In genomic region chr1:223307544-223307943, GRCh38 we compare ENCODE assay signal across 34 cellular contexts. TPM values are rescaled to one million over a fixed set of nuclear protein-coding genes. Genes with fewer than 3 reads are reported as not detected.
DNase-seq lines count a peak whose midpoint lies in the region; FAIRE-seq and TF ChIP-seq lines count a peak whose summit lies in the region.
"Had no signal": no experiment of that assay in that cellular context is flagged by ENCODE, and none has a peak within 500 bp of the region (broad histone marks: within the 10 kb centered on the region; RNA-seq: fewer than 3 reads in every experiment).

No MANE protein-coding gene starts in this region.

- peaks cover 9% of the 10 kb centered on the region for H3K9me3 Mint-ChIP-seq in neural progenitor cell

- H3K27me3 ChIP-seq in keratinocyte (ENCODE audit: control insufficient read depth, extremely low read depth, insufficient read depth, low read length) = peaks cover 3% of the 10 kb centered on the region
- H3K27me3 ChIP-seq in neural progenitor cell = no peaks in the 10 kb centered on the region
- H3K27me3 ChIP-seq: BE2C; BLaER1; BLaER1 treated with 17β-estradiol and CSF1 and Interleukin-3, amounts not matched to agents 10 nM and 100 nM had no signal

- no peak overlapping the region for H3K27ac ChIP-seq in keratinocyte (ENCODE audit: control insufficient read depth, insufficient read depth, low read length)
- H3K27ac ChIP-seq in neural progenitor cell = no peak overlapping the region
- H3K27ac ChIP-seq: 22Rv1; A549; BLaER1; BLaER1 treated with 17β-estradiol and CSF1 and Interleukin-3, amounts not matched to agents 10 nM and 100 nM; C4-2B had no signal

- no peak for TF ChIP-seq CTCF in keratinocyte (optimal IDR thresholded peaks at IDR 0.05 in 1 of 3, IDR thresholded peaks at IDR 0.05 in 1 of 3, conservative IDR thresholded peaks at IDR 0.05 in 1 of 3; ENCODE audit: extremely low read depth in 1 of 3, insufficient read depth in 2 of 3, low read length in 3 of 3)
- TF ChIP-seq CTCF in neural progenitor cell (IDR thresholded peaks at IDR 0.05) = no peak

- H4K20me1 ChIP-seq in keratinocyte (ENCODE audit: control insufficient read depth, extremely low read depth, insufficient read depth, low read length) = no peaks in the 10 kb centered on the region
- H4K20me1 ChIP-seq in neural progenitor cell (ENCODE audit: low read depth) = no peaks in the 10 kb centered on the region
- H4K20me1 ChIP-seq: BLaER1; BLaER1 treated with 17β-estradiol and CSF1 and Interleukin-3, amounts not matched to agents 10 nM and 100 nM had no signal

- H3K79me2 ChIP-seq in keratinocyte (ENCODE audit: control insufficient read depth, insufficient read depth, low read length) (no peaks in the 10 kb centered on the region), neural progenitor cell (ENCODE audit: low read depth) (no peaks in the 10 kb centered on the region)

- no peaks in the 10 kb centered on the region for H3K36me3 Mint-ChIP-seq in neural progenitor cell
- H3K36me3 Mint-ChIP-seq: CD14-positive monocyte; CD8-positive, alpha-beta T cell had no signal

- DNase-seq in keratinocyte (ENCODE audit: low read depth, low spot score) (no peak), neural progenitor cell (ENCODE audit: low spot score) (no peak), islet precursor cell (no peak), NCI-H226 (no peak)
- DNase-seq: 8988T; ACHN; AML-193; BE2C; C1 segment of cervical spinal cord; Caco-2; Calu3; CD4-positive, alpha-beta memory T cell; CD4-positive, alpha-beta T cell; CD8-positive, alpha-beta memory T cell; CD8-positive, alpha-beta T cell; COR-L47; DMS 273 treated with DMSO at 0.1 percent for 48 hours; DMS153; DMS79; DMS79 treated with DMSO at 0.1 percent for 48 hours; DND-41; EL had no signal

- peak; percentile 23 for FAIRE-seq in keratinocyte (lab: Jason Lieb, UNC)
- FAIRE-seq: A204.1, D721Med had no signal

- H3K9ac ChIP-seq in keratinocyte (ENCODE audit: control insufficient read depth, extremely low read depth, insufficient read depth, low read length) (no peak overlapping the region), neural progenitor cell (no peak overlapping the region)
- H3K9ac ChIP-seq: BLaER1; BLaER1 treated with 17β-estradiol and CSF1 and Interleukin-3, amounts not matched to agents 10 nM and 100 nM had no signal

- no peak overlapping the region for H2AFZ ChIP-seq in keratinocyte (ENCODE audit: control insufficient read depth, low read length)
- H2AFZ ChIP-seq in neural progenitor cell (replicated peaks) = no peak overlapping the region

- H3K9me3 ChIP-seq in keratinocyte (ENCODE audit: control insufficient read depth, low read depth, low read length) (no peaks in the 10 kb centered on the region), neural progenitor cell (ENCODE audit: low read depth) (no peaks in the 10 kb centered on the region)
- H3K9me3 ChIP-seq: A549, BE2C had no signal

- H3K4me1 Mint-ChIP-seq in neural progenitor cell = no peaks in the 10 kb centered on the region
- H3K4me1 Mint-ChIP-seq: B cell, CD14-positive monocyte had no signal

- no peaks in the 10 kb centered on the region for H3K9me1 ChIP-seq in keratinocyte (ENCODE audit: control insufficient read depth, extremely low read depth, insufficient read depth, low read length)

- no peak overlapping the region for H3K4me3 Mint-ChIP-seq in neural progenitor cell
- H3K4me3 Mint-ChIP-seq: B cell; CD4-positive, CD25-positive, alpha-beta regulatory T cell; CD8-positive, alpha-beta memory T cell; CD8-positive, alpha-beta T cell had no signal

- H3K4me3 ChIP-seq in keratinocyte (ENCODE audit: control insufficient read depth in 2 of 3, extremely low read depth in 1 of 3, insufficient read depth in 2 of 3, low read depth in 1 of 3, low read length in 3 of 3) = no peak overlapping the region
- H3K4me3 ChIP-seq in neural progenitor cell = no peak overlapping the region
- H3K4me3 ChIP-seq: A549; BLaER1; BLaER1 treated with 17β-estradiol and CSF1 and Interleukin-3, amounts not matched to agents 10 nM and 100 nM had no signal

- H3K4me1 ChIP-seq in keratinocyte (ENCODE audit: control insufficient read depth, extremely low read depth, insufficient read depth, low read length) (no peaks in the 10 kb centered on the region), neural progenitor cell (peaks cover 15% of the 10 kb centered on the region)
- H3K4me1 ChIP-seq: A549, BE2C, Caco-2 had no signal

- H3K4me2 ChIP-seq in keratinocyte (ENCODE audit: control insufficient read depth, extremely low read depth, insufficient read depth, low read depth, low read length) (no peak overlapping the region), neural progenitor cell (no peak overlapping the region)
- H3K4me2 ChIP-seq: A549; BLaER1; BLaER1 treated with 17β-estradiol and CSF1 and Interleukin-3, amounts not matched to agents 10 nM and 100 nM had no signal

- peaks cover 3% of the 10 kb centered on the region for H3K27me3 Mint-ChIP-seq in neural progenitor cell (ENCODE audit: insufficient read depth, low read depth)
- H3K27me3 Mint-ChIP-seq: CD4-positive, alpha-beta memory T cell; CD4-positive, alpha-beta T cell; CD4-positive, CD25-positive, alpha-beta regulatory T cell had no signal

- H3K27ac Mint-ChIP-seq in neural progenitor cell = peak overlapping the region; percentile 61
- H3K27ac Mint-ChIP-seq: B cell; CD14-positive monocyte; CD4-positive, alpha-beta T cell; CD8-positive, alpha-beta T cell had no signal

- H3F3A ChIP-seq in neural progenitor cell (ENCODE audit: low read depth) = no peaks in the 10 kb centered on the region

- dilution Hi-C loops in keratinocyte (cut with MboI; ENCODE audit: extremely low pct_ligation_motif_present, low sequenced_read_pairs) = no loop called here

- H3K36me3 ChIP-seq in keratinocyte (ENCODE audit: control insufficient read depth in 2 of 2, extremely low read depth in 1 of 2, insufficient read depth in 2 of 2, low read length in 2 of 2) (no peaks in the 10 kb centered on the region), neural progenitor cell (no peaks in the 10 kb centered on the region)
- H3K36me3 ChIP-seq: BE2C; BLaER1; BLaER1 treated with 17β-estradiol and CSF1 and Interleukin-3, amounts not matched to agents 10 nM and 100 nM had no signal

RNA-seq across cellular contexts. Expression of gene SUSD4, which starts 56.4 kb away (rescaled TPM):
- 1.6 to 2.0 TPM (median 1.6 TPM) in 3 replicates for polyA plus RNA-seq in keratinocyte
- polyA plus RNA-seq in keratinocyte (2011; ENCODE audit: low read depth) = 0.67 TPM
- 0.73 and 0.94 TPM in 2 replicates for polyA plus RNA-seq in keratinocyte (2011; cell fraction: cytosol; rRNA removed)
- polyA plus RNA-seq in keratinocyte (2011; cell fraction: nucleus; rRNA removed) = 2.3 and 4.6 TPM in 2 replicates
- 0.83 and 1.3 TPM in 2 replicates for polyA plus RNA-seq in keratinocyte (2012; ENCODE audit: low replicate concordance)
- polyA minus RNA-seq in keratinocyte = 0.29 to 2.2 TPM (median 0.56 TPM) in 3 replicates
- not detected for polyA minus RNA-seq in keratinocyte (2011; cell fraction: cytosol; rRNA and poly(A)+ RNA removed)
- 0.70 and 1.7 TPM in 2 replicates for polyA minus RNA-seq in keratinocyte (2011; cell fraction: nucleus; rRNA and poly(A)+ RNA removed)
- total RNA-seq in neural progenitor cell (ENCODE audit: low replicate concordance) = 1.6 and 3.5 TPM in 2 replicates
- total RNA-seq: A172, A673, B cell had no signal
